In the genomic region with DNA sequence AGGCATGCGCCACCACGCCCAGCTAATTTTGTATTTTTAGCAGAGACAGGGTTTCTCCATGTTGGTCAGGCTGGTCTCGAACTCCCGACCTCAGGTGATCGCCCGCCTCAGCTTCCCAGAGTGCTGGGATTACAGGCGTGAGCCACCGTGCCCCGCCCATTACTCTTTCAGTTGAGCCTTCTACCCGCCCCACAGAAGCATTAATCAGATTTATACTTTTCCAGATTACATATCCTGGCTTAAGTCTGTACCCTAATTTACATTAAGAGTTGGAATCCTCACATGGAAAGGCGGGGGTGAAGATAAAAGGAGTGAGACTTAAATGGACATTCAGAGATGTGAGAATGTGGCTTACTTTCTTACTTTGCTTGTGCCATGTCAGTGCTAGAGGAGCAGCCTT, we compare ENCODE assay signal across 7 cellular contexts. TPM values are rescaled to one million over a fixed set of nuclear protein-coding genes. Genes with fewer than 3 reads are reported as not detected.
DNase-seq lines count a peak whose midpoint lies in the region; FAIRE-seq and TF ChIP-seq lines count a peak whose summit lies in the region.
"Not testable (repeated sequence)": the region's sequence is repeated elsewhere in the genome, so short reads cannot be mapped to it uniquely, and the experiment has no call there.

No MANE protein-coding gene starts in this region.

- not testable (repeated sequence) for H3K4me2 ChIP-seq in H9 (ENCODE audit: insufficient read depth, insufficient read length, low read length)

- not testable (repeated sequence) for H3K36me3 Mint-ChIP-seq in H9 (ENCODE audit: insufficient read depth in 1 of 3, low read depth in 3 of 3); glutamatergic neuron (ENCODE audit: unreplicated experiment); nephron progenitor cell (ENCODE audit: low read depth); progenitor cell of endocrine pancreas (ENCODE audit: insufficient read depth)
- peaks cover 61% of the 10 kb centered on the region for H3K36me3 Mint-ChIP-seq in brain

- not testable (repeated sequence) for H3K9me3 Mint-ChIP-seq in H9; brain; glutamatergic neuron (ENCODE audit: unreplicated experiment); nephron progenitor cell; progenitor cell of endocrine pancreas (ENCODE audit: low read depth)

- peak overlapping the region; percentile 6 for H2BK120ac ChIP-seq in H9 (ENCODE audit: low read depth, low read length, poor library complexity, severe bottlenecking)

- not testable (repeated sequence) for TF ChIP-seq CTCF in D721Med (IDR thresholded peaks at IDR 0.05; ENCODE audit: insufficient read depth, missing control alignments); H9 (conservative IDR thresholded peaks at IDR 0.05); brain (conservative IDR thresholded peaks at IDR 0.05); glutamatergic neuron (IDR thresholded peaks at IDR 0.05; ENCODE audit: partially characterized antibody, unreplicated experiment); nephron progenitor cell (IDR thresholded peaks at IDR 0.05); progenitor cell of endocrine pancreas (IDR thresholded peaks at IDR 0.05; ENCODE audit: unreplicated experiment)

- FAIRE-seq in D721Med (lab: Jason Lieb, UNC): peak; percentile 71

- not testable (repeated sequence) for H4K5ac ChIP-seq in H9 (ENCODE audit: insufficient read length, low read depth, low read length)

- H3K23me2 ChIP-seq in H9 (ENCODE audit: insufficient read length, low read depth, low read length, poor library complexity, severe bottlenecking): not testable (repeated sequence)

- not testable (repeated sequence) for H2AK5ac ChIP-seq in H9 (ENCODE audit: insufficient read length, low read length)

- H3K9ac ChIP-seq in H9 (ENCODE audit: extremely low read depth, insufficient read length, low read length): not testable (repeated sequence)

- H4K91ac ChIP-seq in H9 (ENCODE audit: insufficient read length, low read depth, low read length): not testable (repeated sequence)

- not testable (repeated sequence) for H3K27ac Mint-ChIP-seq in H9; glutamatergic neuron (ENCODE audit: unreplicated experiment)
- H3K27ac Mint-ChIP-seq in brain (peak overlapping the region in 2 of 5 experiments; percentile 65 to 92), nephron progenitor cell (peak overlapping the region; percentile 29), progenitor cell of endocrine pancreas (peak overlapping the region; percentile 16)

- H3T11ph ChIP-seq in H9 (ENCODE audit: low read length): not testable (repeated sequence)

- H3K79me1 ChIP-seq in H9 (ENCODE audit: insufficient read depth, low read depth, low read length, poor library complexity, severe bottlenecking): not testable (repeated sequence)

- not testable (repeated sequence) for H4K20me1 ChIP-seq in H9 (ENCODE audit: control insufficient read depth, insufficient read depth, insufficient read length)

- not testable (repeated sequence) for H2BK5ac ChIP-seq in H9 (ENCODE audit: insufficient read length, low read length)

- not testable (repeated sequence) for H3K18ac ChIP-seq in H9 (ENCODE audit: insufficient read length, low read depth, low read length)

- not testable (repeated sequence) for H3K9me3 ChIP-seq in H9 (ENCODE audit: control insufficient read depth, low read depth, low read length)

- H3K4ac ChIP-seq in H9 (ENCODE audit: low read depth, low read length): not testable (repeated sequence)

- not testable (repeated sequence) for H3K27ac ChIP-seq in H9 (ENCODE audit: insufficient read length, low read depth, low read length)

- not testable (repeated sequence) for H2BK15ac ChIP-seq in H9 (ENCODE audit: low read depth, low read length)

- WGBS in H9 (ENCODE audit: extremely low coverage, insufficient read length, low lambda C conversion rate): no CpG with 5 or more reads among the region's 11 CpGs

- not testable (repeated sequence) for H3K56ac ChIP-seq in H9 (ENCODE audit: insufficient read length, low read depth, low read length)

- H3K4me3 Mint-ChIP-seq in H9; nephron progenitor cell; progenitor cell of endocrine pancreas (ENCODE audit: low read depth): not testable (repeated sequence)
- H3K4me3 Mint-ChIP-seq in brain (peak overlapping the region; percentile 31 to 97 (median 91)), glutamatergic neuron (ENCODE audit: unreplicated experiment) (peak overlapping the region; percentile 39)

- H4K8ac ChIP-seq in H9 (replicated peaks; ENCODE audit: insufficient read length, low read depth, low read length): not testable (repeated sequence)

- H3K27me3 Mint-ChIP-seq in H9 (ENCODE audit: low read depth); glutamatergic neuron (ENCODE audit: unreplicated experiment); nephron progenitor cell (ENCODE audit: low read depth, poor library complexity); progenitor cell of endocrine pancreas: not testable (repeated sequence)
- peaks cover 12% of the 10 kb centered on the region for H3K27me3 Mint-ChIP-seq in brain

- H3K4me1 Mint-ChIP-seq in H9 (peaks cover 15 to 16% of the 10 kb centered on the region in 2 experiments), brain (peaks cover 62% of the 10 kb centered on the region), glutamatergic neuron (ENCODE audit: low read depth, unreplicated experiment) (peaks cover 18% of the 10 kb centered on the region), nephron progenitor cell (peaks cover 19% of the 10 kb centered on the region), progenitor cell of endocrine pancreas (ENCODE audit: low read depth) (peaks cover 13% of the 10 kb centered on the region)

- not testable (repeated sequence) for H3K27me3 ChIP-seq in H9 (ENCODE audit: insufficient read depth, low read length)

- not testable (repeated sequence) for H3K14ac ChIP-seq in H9 (ENCODE audit: insufficient read depth, low read length)

- not testable (repeated sequence) for DNase-seq in D721Med (ENCODE audit: insufficient read length, low spot score); H9; glutamatergic neuron; nephron progenitor cell; progenitor cell of endocrine pancreas (ENCODE audit: low spot score, unreplicated experiment)
- DNase-seq in NCI-H82 treated with DMSO at 0.1 percent for 48 hours (lab: John Stamatoyannopoulos, UW; ENCODE audit: unreplicated experiment): peak; percentile 89

- H3K4me1 ChIP-seq in H9 (ENCODE audit: insufficient read depth, low read length): not testable (repeated sequence)

- not testable (repeated sequence) for H2AFZ ChIP-seq in H9 (ENCODE audit: low read length)

- H2BK12ac ChIP-seq in H9 (ENCODE audit: insufficient read length, low read depth, low read length): not testable (repeated sequence)

- H2BK20ac ChIP-seq in H9 (ENCODE audit: low read depth, low read length, poor library complexity, severe bottlenecking): not testable (repeated sequence)

- H3K79me2 ChIP-seq in H9 (ENCODE audit: insufficient read depth, low read length): not testable (repeated sequence)

- H3K23ac ChIP-seq in H9 (ENCODE audit: insufficient read length, low read depth, low read length): not testable (repeated sequence)

RNA-seq across cellular contexts. Expression of a gene that starts 4.8 kb away (rescaled TPM):
- total RNA-seq in H9 (2021) (41.7 and 48.0 TPM in 2 replicates), glutamatergic neuron (ENCODE audit: unreplicated experiment) (291 TPM), progenitor cell of endocrine pancreas (103 TPM in 2 replicates)
- 31.5 TPM for polyA plus RNA-seq in brain (ENCODE audit: insufficient read depth, low read depth, low replicate concordance)

RNA-seq across cellular contexts. Expression of a gene that starts 38.2 kb away (rescaled TPM):
- total RNA-seq in H9 (2021) (49.3 and 51.9 TPM in 2 replicates), glutamatergic neuron (ENCODE audit: unreplicated experiment) (23.5 TPM), progenitor cell of endocrine pancreas (25.5 and 27.7 TPM in 2 replicates)
- 6.9 TPM for polyA plus RNA-seq in brain (ENCODE audit: insufficient read depth, low read depth, low replicate concordance)
